Comparison of ENCODE assay signal across 11 cellular contexts in the genomic region with DNA sequence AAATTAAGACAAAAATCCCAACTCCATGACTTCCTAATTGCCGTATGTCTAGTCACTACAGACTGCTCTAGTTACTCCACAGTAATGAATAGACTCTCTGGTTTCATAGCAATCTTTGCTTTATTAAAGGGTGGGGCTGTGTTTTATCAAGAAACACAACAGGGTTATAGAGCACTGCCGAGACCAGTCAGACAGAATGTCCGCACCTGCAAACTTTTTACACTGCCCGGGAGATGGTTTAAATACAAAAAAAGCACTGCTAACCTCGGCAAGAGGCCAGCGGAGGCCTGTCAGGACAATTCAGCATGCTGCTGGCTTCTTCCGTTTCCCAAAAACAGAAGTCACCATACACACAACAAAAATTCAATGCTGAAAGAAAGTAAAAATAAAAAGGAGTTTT.
DNase-seq lines count a peak whose midpoint lies in the region; ATAC-seq, FAIRE-seq and TF ChIP-seq lines count a peak whose summit lies in the region.
"Had no signal": no experiment of that assay in that cellular context is flagged by ENCODE, and none has a peak within 500 bp of the region (broad histone marks: within the 10 kb centered on the region; RNA-seq: fewer than 3 reads in every experiment).

No MANE protein-coding gene starts in this region.

- CTCF ChIA-PET in activated B cell treated with CpG ODN at 0.5 μM for 24 hours (lab: Charles Lee) = no interaction called here

- H3K4me3 Mint-ChIP-seq in CD14-positive monocyte = peak overlapping the region in 1 of 2 donors; percentile 50
- no peak overlapping the region for H3K4me3 Mint-ChIP-seq in activated B cell treated with CpG ODN at 0.5 μM for 24 hours

- H3K36me3 ChIP-seq in prostate gland = no peaks in the 10 kb centered on the region
- H3K36me3 ChIP-seq: SJCRH30 had no signal

- TF ChIP-seq POLR2A in prostate gland (IDR thresholded peaks at IDR 0.05) = no peak

- WGBS in prostate gland = 23% methylated on average over 7 of the region's 7 CpGs

- FAIRE-seq in GM19239 (lab: Jason Lieb, UNC) = no peak
- FAIRE-seq: frontal cortex had no signal

- peaks cover 17% of the 10 kb centered on the region for H3K4me1 ChIP-seq in prostate gland (replicated peaks)
- H3K4me1 ChIP-seq: SJCRH30 had no signal

- intact Hi-C loops in CD14-positive monocyte (cut with micrococcal nuclease) (loop anchor here in 1 of 2 donors (1.0 to 5.0 kb wide), 2 partner anchors 10 to 40 kb away; no protein-coding TSS in a partner anchor), activated B cell treated with CpG ODN at 0.5 μM for 24 hours (cut with micrococcal nuclease) (loop anchor here (1.0 kb wide), 1 partner anchor 11 kb away; no protein-coding TSS in a partner anchor), Right ventricle myocardium superior (cut with DNase I) (no loop called here), prostate gland (cut with DNase I) (no loop called here)

- H3K4me3 ChIP-seq in prostate gland = no peak overlapping the region
- H3K4me3 ChIP-seq: SJCRH30 had no signal

- no peaks in the 10 kb centered on the region for H3K9me3 ChIP-seq in prostate gland
- H3K9me3 ChIP-seq: SJCRH30 had no signal

- H3K27ac Mint-ChIP-seq in CD14-positive monocyte (peak overlapping the region; percentile 79 to 94 (median 87)), activated B cell treated with CpG ODN at 0.5 μM for 24 hours (peak overlapping the region; percentile 60)

- H3K27me3 ChIP-seq in prostate gland (replicated peaks; ENCODE audit: insufficient read depth) = no peaks in the 10 kb centered on the region
- H3K27me3 ChIP-seq: SJCRH30 had no signal

- peak overlapping the region; percentile 88 to 91 for H3K27ac ChIP-seq in prostate gland
- H3K27ac ChIP-seq: SJCRH30 had no signal

- H3K4me1 Mint-ChIP-seq in CD14-positive monocyte (peaks cover 52% of the 10 kb centered on the region), activated B cell treated with CpG ODN at 0.5 μM for 24 hours (peaks cover 70% of the 10 kb centered on the region)

- H3K9me3 Mint-ChIP-seq in CD14-positive monocyte = peaks cover 0 to 2% (median 0%) of the 10 kb centered on the region in 7 donors
- H3K9me3 Mint-ChIP-seq in activated B cell treated with CpG ODN at 0.5 μM for 24 hours = no peaks in the 10 kb centered on the region
- H3K9me3 Mint-ChIP-seq: naive thymus-derived CD8-positive, alpha-beta T cell had no signal

- no peak for DNase-seq in CD14-positive monocyte (ENCODE audit: low spot score)
- DNase-seq in activated B cell treated with CpG ODN at 0.5 μM for 24 hours = no peak
- peak; percentile 63 for DNase-seq in Right ventricle myocardium superior
- peak; percentile 85 for DNase-seq in prostate gland (ENCODE audit: low spot score)
- DNase-seq in hepatic stellate cell (ENCODE audit: low spot score) = no peak
- DNase-seq in NCI-H2171 (lab: John Stamatoyannopoulos, UW) = no peak
- no peak for DNase-seq in GM19239 (ENCODE audit: insufficient read length, low spot score)
- DNase-seq: naive thymus-derived CD8-positive, alpha-beta T cell; SJCRH30 had no signal

- peaks cover 79 to 92% of the 10 kb centered on the region in 2 donors for H3K36me3 Mint-ChIP-seq in CD14-positive monocyte
- H3K36me3 Mint-ChIP-seq in activated B cell treated with CpG ODN at 0.5 μM for 24 hours (ENCODE audit: low read depth) = peaks cover 85% of the 10 kb centered on the region

- H3K27me3 Mint-ChIP-seq in CD14-positive monocyte (ENCODE audit: low read depth in 3 of 3) = no peaks in the 10 kb centered on the region
- no peaks in the 10 kb centered on the region for H3K27me3 Mint-ChIP-seq in activated B cell treated with CpG ODN at 0.5 μM for 24 hours
- H3K27me3 Mint-ChIP-seq: naive thymus-derived CD8-positive, alpha-beta T cell had no signal

- ATAC-seq in activated B cell treated with CpG ODN at 0.5 μM for 24 hours (ENCODE audit: low read depth) (no peak), Right ventricle myocardium superior (ENCODE audit: poor library complexity) (peak; percentile 31), HG02840 (IDR thresholded peaks at IDR 0.05; ENCODE audit: low FRiP score, unreplicated experiment) (no peak)
- ATAC-seq: naive thymus-derived CD8-positive, alpha-beta T cell had no signal

- TF ChIP-seq CTCF in CD14-positive monocyte (IDR thresholded peaks at IDR 0.05) (no peak), activated B cell treated with CpG ODN at 0.5 μM for 24 hours (IDR thresholded peaks at IDR 0.05) (no peak), prostate gland (IDR thresholded peaks at IDR 0.05) (no peak)

- POLR2A ChIA-PET in activated B cell treated with CpG ODN at 0.5 μM for 24 hours (lab: Charles Lee) = interaction anchor here (0.7 kb wide), 1 partner anchor 31 kb away, joined by 3 read pairs; no protein-coding TSS in a partner anchor

Comparison
In these comparisons a context has a peak if more than half of its experiments do, and no peak if none do; other contexts are left out.
1. DNase-seq: peak in Right ventricle myocardium superior (single experiment) and prostate gland (single experiment); none in CD14-positive monocyte (single experiment), activated B cell treated with CpG ODN at 0.5 μM for 24 hours (single experiment), hepatic stellate cell (single experiment), NCI-H2171 (single experiment) and GM19239 (single experiment).